Comparison of ENCODE assay signal across 10 cellular contexts in the genomic region with DNA sequence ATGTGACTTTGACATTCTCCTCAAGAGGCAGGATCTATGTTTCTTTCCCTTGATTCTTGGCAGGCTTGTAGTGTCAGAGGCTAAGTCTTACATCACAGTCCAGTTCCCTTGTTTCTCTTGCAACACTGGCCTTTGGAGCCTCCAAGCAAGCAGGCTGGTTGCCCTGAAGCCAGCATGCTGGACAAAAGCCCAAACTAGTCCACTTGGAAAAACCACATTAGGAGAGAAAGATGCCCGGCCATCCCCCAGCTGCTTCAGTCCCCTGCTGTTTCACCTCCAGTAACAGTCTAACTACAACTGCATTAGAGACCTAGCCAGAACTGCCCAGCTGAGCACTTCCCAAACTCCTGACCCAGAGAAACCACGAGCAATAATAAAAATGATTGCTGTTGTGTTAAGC.
DNase-seq lines count a peak whose midpoint lies in the region; ATAC-seq lines count a peak whose summit lies in the region.
"Had no signal": no experiment of that assay in that cellular context is flagged by ENCODE, and none has a peak within 500 bp of the region (broad histone marks: within the 10 kb centered on the region; RNA-seq: fewer than 3 reads in every experiment).

No MANE protein-coding gene starts in this region.

- H3K27ac ChIP-seq in SJCRH30 = no peak overlapping the region
- H3K27ac ChIP-seq: SJSA1 had no signal

- H3K27me3 ChIP-seq in SJCRH30 = no peaks in the 10 kb centered on the region
- H3K27me3 ChIP-seq: SJSA1 had no signal

- no peak for ATAC-seq in HG03139 (IDR thresholded peaks at IDR 0.05; ENCODE audit: unreplicated experiment)

- no peaks in the 10 kb centered on the region for H3K4me1 ChIP-seq in SJCRH30
- H3K4me1 ChIP-seq: SJSA1 had no signal

- H3K4me3 ChIP-seq in SJCRH30 = no peak overlapping the region
- H3K4me3 ChIP-seq: SJSA1 had no signal

- no peaks in the 10 kb centered on the region for H3K36me3 ChIP-seq in SJCRH30
- H3K36me3 ChIP-seq: SJSA1 had no signal

- intact Hi-C loops in head of caudate nucleus (cut with DNase I) (no loop called here), posterior vena cava (cut with DNase I) (loop anchor here in 1 of 2 donors (2.0 kb wide), 1 partner anchor 61 kb away; no protein-coding TSS in a partner anchor)

- DNase-seq in EL (peak; percentile 93), SJCRH30 (peak; percentile 13 to 39), head of caudate nucleus (peak in 23 of 42 donors; percentile 4 to 68 (median 30)), posterior vena cava (ENCODE audit: low spot score) (peak; percentile 84), iPS-NIHi11 (ENCODE audit: low spot score) (no peak), cerebellar nuclear complex (lab: John Stamatoyannopoulos, UW) (no peak)
- no peak for DNase-seq in activated naive CD4-positive, alpha-beta T cell (lab: John Stamatoyannopoulos, UW)
- DNase-seq: NCI-H1105 treated with DMSO at 0.1 percent for 48 hours had no signal

- H3K9me3 ChIP-seq in SJCRH30 (replicated peaks) = no peaks in the 10 kb centered on the region
- H3K9me3 ChIP-seq: SJSA1 had no signal

Comparison
In these comparisons a context has a peak if more than half of its experiments do, and no peak if none do; other contexts are left out.
1. DNase-seq: peak in EL (single experiment), SJCRH30 (2 of 2), head of caudate nucleus (23 of 42) and posterior vena cava (single experiment); none in activated naive CD4-positive, alpha-beta T cell (0 of 4), iPS-NIHi11 (single experiment) and cerebellar nuclear complex (0 of 2).